ENCODE assay signal across 16 cellular contexts in the genomic region with DNA sequence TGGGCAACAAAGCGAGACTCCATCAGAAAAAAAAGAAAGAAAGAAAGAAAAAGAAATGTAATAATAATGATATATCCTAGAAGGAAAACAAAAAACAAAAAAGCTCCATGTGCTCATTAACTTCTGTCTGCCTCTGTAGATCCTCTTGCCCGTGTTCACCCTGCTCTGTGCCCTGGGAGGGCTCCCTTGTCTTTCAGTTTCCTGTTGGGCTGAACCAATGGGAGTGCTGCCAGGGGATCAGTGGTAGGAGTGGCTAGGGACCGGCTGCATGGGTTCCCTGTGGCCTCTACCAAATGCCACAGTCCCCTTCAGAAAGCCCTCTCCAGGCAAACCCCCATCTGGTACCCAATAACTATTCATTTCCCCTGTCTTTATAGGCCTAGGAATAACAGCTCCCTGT. TPM values are rescaled to one million over a fixed set of nuclear protein-coding genes. Genes with fewer than 3 reads are reported as not detected.
DNase-seq lines count a peak whose midpoint lies in the region; ATAC-seq and TF ChIP-seq lines count a peak whose summit lies in the region.
"Had no signal": no experiment of that assay in that cellular context is flagged by ENCODE, and none has a peak within 500 bp of the region (broad histone marks: within the 10 kb centered on the region; RNA-seq: fewer than 3 reads in every experiment).

No MANE protein-coding gene starts in this region.

- no peaks in the 10 kb centered on the region for H3K9me3 Mint-ChIP-seq in CD8-positive, alpha-beta memory T cell
- H3K9me3 Mint-ChIP-seq in stimulated activated naive CD8-positive, alpha-beta T cell treated with anti-CD3 and anti-CD28 coated beads, Interleukin-15, amount 100 ng/mL, for 72 hours = no peaks in the 10 kb centered on the region
- H3K9me3 Mint-ChIP-seq: activated B cell treated with CpG ODN at 0.5 μM for 24 hours; activated naive CD4-positive, alpha-beta T cell treated with anti-CD3 and anti-CD28 coated beads for 36 hours; brain; natural killer cell had no signal

- H3K27me3 ChIP-seq in DND-41 (ENCODE audit: insufficient read depth, low read length, poor library complexity) (no peaks in the 10 kb centered on the region), HCT116 (ENCODE audit: insufficient read depth, low read length) (no peaks in the 10 kb centered on the region)
- no peaks in the 10 kb centered on the region for H3K27me3 ChIP-seq in CD8-positive, alpha-beta memory T cell (ENCODE audit: insufficient read depth, low read length, poor library complexity, severe bottlenecking)
- H3K27me3 ChIP-seq: testis had no signal

- H3K4me1 Mint-ChIP-seq in CD8-positive, alpha-beta memory T cell = no peaks in the 10 kb centered on the region
- no peaks in the 10 kb centered on the region for H3K4me1 Mint-ChIP-seq in stimulated activated naive CD8-positive, alpha-beta T cell treated with anti-CD3 and anti-CD28 coated beads, Interleukin-15, amount 100 ng/mL, for 72 hours
- H3K4me1 Mint-ChIP-seq: activated B cell treated with CpG ODN at 0.5 μM for 24 hours, natural killer cell had no signal

- H3K4me3 Mint-ChIP-seq in CD8-positive, alpha-beta memory T cell = no peak overlapping the region
- H3K4me3 Mint-ChIP-seq in stimulated activated naive CD8-positive, alpha-beta T cell treated with anti-CD3 and anti-CD28 coated beads, Interleukin-15, amount 100 ng/mL, for 72 hours = no peak overlapping the region
- H3K4me3 Mint-ChIP-seq: activated B cell treated with CpG ODN at 0.5 μM for 24 hours; activated naive CD4-positive, alpha-beta T cell treated with anti-CD3 and anti-CD28 coated beads for 36 hours; brain; natural killer cell had no signal

- POLR2A ChIA-PET in HCT116 (lab: Charles Lee) = no interaction called here
- POLR2A ChIA-PET in CD8-positive, alpha-beta memory T cell (lab: Charles Lee) = no interaction called here

- H3K36me3 ChIP-seq in DND-41 (ENCODE audit: insufficient read depth, low read length) = no peaks in the 10 kb centered on the region
- no peaks in the 10 kb centered on the region for H3K36me3 ChIP-seq in HCT116 (ENCODE audit: control insufficient read depth in 1 of 2, insufficient read depth in 2 of 2, low read length in 2 of 2)
- no peaks in the 10 kb centered on the region for H3K36me3 ChIP-seq in CD8-positive, alpha-beta memory T cell (ENCODE audit: insufficient read depth, low read length)

- H3K4me3 ChIP-seq in DND-41 (ENCODE audit: low read depth in 1 of 2, low read length in 2 of 2) = 0 out of 4 replicates have a peak overlapping the region, but pooled peaks of 1 of the 2 experiments have one; percentile 29
- no peak overlapping the region for H3K4me3 ChIP-seq in HCT116 (replicated peaks in 1 of 2; ENCODE audit: low read depth in 1 of 2, low read length in 2 of 2)
- no peak overlapping the region for H3K4me3 ChIP-seq in CD8-positive, alpha-beta memory T cell (ENCODE audit: low read length)
- H3K4me3 ChIP-seq: testis had no signal

- TF ChIP-seq POLR2A in HCT116 (IDR thresholded peaks at IDR 0.05; ENCODE audit: borderline replicate concordance, extremely low read depth, insufficient read depth, insufficient read length) = no peak

- ATAC-seq in DND-41 (ENCODE audit: insufficient read depth, low read depth) (peak; percentile 89), HCT116 (peak; percentile 93), HG03460 (IDR thresholded peaks at IDR 0.05; ENCODE audit: unreplicated experiment) (no peak)
- no peak for ATAC-seq in stimulated activated naive CD8-positive, alpha-beta T cell treated with anti-CD3 and anti-CD28 coated beads, Interleukin-15, amount 100 ng/mL, for 72 hours
- ATAC-seq: natural killer cell had no signal

- no peak for TF ChIP-seq RAD21 in HCT116 (IDR thresholded peaks at IDR 0.05; ENCODE audit: low read depth)

- peak; percentile 12 for TF ChIP-seq CTCF in DND-41 (IDR thresholded peaks at IDR 0.05; ENCODE audit: borderline replicate concordance, extremely low read depth, low read length, poor library complexity, severe bottlenecking)
- no peak for TF ChIP-seq CTCF in HCT116 (IDR thresholded peaks at IDR 0.05 in 2 of 3, conservative IDR thresholded peaks at IDR 0.05 in 1 of 3; ENCODE audit: borderline replicate concordance in 1 of 3, insufficient read depth in 1 of 3, low read depth in 2 of 3, low read length in 2 of 3)

- H4K20me1 ChIP-seq in DND-41 (ENCODE audit: insufficient read depth, low read length) = no peaks in the 10 kb centered on the region
- no peaks in the 10 kb centered on the region for H4K20me1 ChIP-seq in HCT116 (ENCODE audit: insufficient read depth)

- H3K4me1 ChIP-seq in DND-41 (ENCODE audit: insufficient read depth, low read length) (peaks cover 53% of the 10 kb centered on the region), HCT116 (ENCODE audit: control insufficient read depth in 1 of 2, insufficient read depth in 2 of 2, low read length in 2 of 2) (peaks cover 2 to 4% of the 10 kb centered on the region in 2 experiments; a peak in 1 of 4 replicates)
- H3K4me1 ChIP-seq in CD8-positive, alpha-beta memory T cell (ENCODE audit: insufficient read depth, low read length) = no peaks in the 10 kb centered on the region

- no TSS peak for BruUV-seq in HCT116 (replicated peaks; lab: Mats Ljungman, UMichigan)

- RAD21 ChIA-PET in HCT116 (lab: Charles Lee; ENCODE audit: low non-redundant PET in 1 of 2, low total read pairs in 2 of 2, uncharacterized antibody in 2 of 2, unreplicated experiment in 2 of 2) = no interaction called here

- H3K9me3 ChIP-seq in DND-41 (ENCODE audit: insufficient read depth, low read length, severe bottlenecking) (no peaks in the 10 kb centered on the region), HCT116 (ENCODE audit: control insufficient read depth in 1 of 2, insufficient read depth in 1 of 2, low read depth in 1 of 2, low read length in 2 of 2) (no peaks in the 10 kb centered on the region)
- no peaks in the 10 kb centered on the region for H3K9me3 ChIP-seq in CD8-positive, alpha-beta memory T cell (ENCODE audit: low read length)
- H3K9me3 ChIP-seq: testis had no signal

- H3K9me2 ChIP-seq in HCT116 (ENCODE audit: insufficient read depth) = no peaks in the 10 kb centered on the region

- peak overlapping the region; percentile 96 for H3K27ac ChIP-seq in DND-41 (ENCODE audit: low read length)
- H3K27ac ChIP-seq in HCT116 (ENCODE audit: low read depth, low read length) = no peak overlapping the region
- no peak overlapping the region for H3K27ac ChIP-seq in CD8-positive, alpha-beta memory T cell (ENCODE audit: low read depth, low read length)
- H3K27ac ChIP-seq: KMS-11, testis had no signal

- DNase-seq in DND-41 = peak; percentile 91
- no peak for DNase-seq in HCT116 (ENCODE audit: low read depth, low spot score)
- peak; percentile 72 for DNase-seq in NCI-H69 (lab: John Stamatoyannopoulos, UW)
- DNase-seq in iPS DF 4.7 (ENCODE audit: extremely low read depth, low spot score) = peak; percentile 5
- DNase-seq in CD8-positive, alpha-beta memory T cell = no peak
- no peak for DNase-seq in effector CD4-positive, alpha-beta T cell
- no peak for DNase-seq in stimulated activated naive CD8-positive, alpha-beta T cell treated with anti-CD3 and anti-CD28 coated beads, Interleukin-15, amount 100 ng/mL, for 72 hours
- DNase-seq: activated B cell treated with CpG ODN at 0.5 μM for 24 hours; activated naive CD4-positive, alpha-beta T cell treated with anti-CD3 and anti-CD28 coated beads for 36 hours; AML-193; hippocampal formation; natural killer cell; testis had no signal

- intact Hi-C loops in HCT116 (cut with micrococcal nuclease) = no loop called here

- H2AFZ ChIP-seq in DND-41 (ENCODE audit: low read depth, low read length) = peak overlapping the region; percentile 62
- H2AFZ ChIP-seq in HCT116 (ENCODE audit: low read depth, low read length, poor library complexity, severe bottlenecking) = peak overlapping the region; percentile 66

- no peak overlapping the region for H3K27ac Mint-ChIP-seq in CD8-positive, alpha-beta memory T cell
- no peak overlapping the region for H3K27ac Mint-ChIP-seq in stimulated activated naive CD8-positive, alpha-beta T cell treated with anti-CD3 and anti-CD28 coated beads, Interleukin-15, amount 100 ng/mL, for 72 hours
- H3K27ac Mint-ChIP-seq: activated B cell treated with CpG ODN at 0.5 μM for 24 hours; activated naive CD4-positive, alpha-beta T cell treated with anti-CD3 and anti-CD28 coated beads for 36 hours; natural killer cell had no signal

- H3K27me3 Mint-ChIP-seq in CD8-positive, alpha-beta memory T cell = peaks cover 8% of the 10 kb centered on the region in 2 donors
- H3K27me3 Mint-ChIP-seq in stimulated activated naive CD8-positive, alpha-beta T cell treated with anti-CD3 and anti-CD28 coated beads, Interleukin-15, amount 100 ng/mL, for 72 hours = peaks cover 10% of the 10 kb centered on the region
- H3K27me3 Mint-ChIP-seq: activated B cell treated with CpG ODN at 0.5 μM for 24 hours had no signal

- peak overlapping the region; percentile 51 for H3K9ac ChIP-seq in DND-41 (ENCODE audit: low read depth, low read length)
- H3K9ac ChIP-seq in HCT116 (ENCODE audit: low read length) = no peak overlapping the region
- H3K9ac ChIP-seq: KMS-11 had no signal

- H3K4me2 ChIP-seq in DND-41 (ENCODE audit: insufficient read depth, low read length) = peak overlapping the region; percentile 44
- H3K4me2 ChIP-seq in HCT116 (ENCODE audit: low read length) = no peak overlapping the region
- H3K4me2 ChIP-seq: KMS-11 had no signal

- no peaks in the 10 kb centered on the region for H3K79me2 ChIP-seq in DND-41 (ENCODE audit: insufficient read depth, low read length)
- no peaks in the 10 kb centered on the region for H3K79me2 ChIP-seq in HCT116 (ENCODE audit: insufficient read depth, low read length)

- CTCF ChIA-PET in HCT116 (lab: Charles Lee) = no interaction called here
- CTCF ChIA-PET in CD8-positive, alpha-beta memory T cell (lab: Charles Lee) = no interaction called here

- H3K36me3 Mint-ChIP-seq in CD8-positive, alpha-beta memory T cell = no peaks in the 10 kb centered on the region
- H3K36me3 Mint-ChIP-seq: brain, natural killer cell had no signal

TF ChIP-seq in HCT116, 20 proteins besides CTCF, POLR2A, EP300 and RAD21 (continues in another document):
- TF ChIP-seq ZNF274 (IDR thresholded peaks at IDR 0.05; ENCODE audit: low read depth, low read length) = no peak

RNA-seq across cellular contexts. Expression of gene PARD3, which starts 51.8 kb away (rescaled TPM):
- total RNA-seq in HCT116 (2021; ENCODE audit: unreplicated experiment) = 46.3 TPM
- polyA plus RNA-seq in HCT116 (2012) = 30.8 and 35.4 TPM in 2 replicates
- under 1 TPM; 0.27 to 0.46 TPM for total RNA-seq in CD8-positive, alpha-beta memory T cell
- polyA plus RNA-seq in CD8-positive, alpha-beta memory T cell = not detected

Comparison
In these comparisons a context has a peak if more than half of its experiments do, and no peak if none do; other contexts are left out.
1. ATAC-seq: peak in DND-41 (single experiment) and HCT116 (single experiment); none in HG03460 (single experiment) and stimulated activated naive CD8-positive, alpha-beta T cell treated with anti-CD3 and anti-CD28 coated beads, Interleukin-15, amount 100 ng/mL, for 72 hours (single experiment).
2. DNase-seq: peak in DND-41 (single experiment), NCI-H69 (single experiment) and iPS DF 4.7 (single experiment); none in HCT116 (single experiment), CD8-positive, alpha-beta memory T cell (0 of 5), effector CD4-positive, alpha-beta T cell (single experiment) and stimulated activated naive CD8-positive, alpha-beta T cell treated with anti-CD3 and anti-CD28 coated beads, Interleukin-15, amount 100 ng/mL, for 72 hours (0 of 2).
3. RNA of gene PARD3, which starts 51.8 kb away (total RNA-seq): 46.3 TPM in HCT116 (single experiment); 0.27 to 0.46 TPM in CD8-positive, alpha-beta memory T cell; every median in the first group is over 10 times any median in the second.